8 cellular contexts compared by ENCODE assay signal in genomic region chr9:41359116-41359515, GRCh38.
DNase-seq lines count a peak whose midpoint lies in the region; ATAC-seq and TF ChIP-seq lines count a peak whose summit lies in the region.
"Not testable (repeated sequence)": the region's sequence is repeated elsewhere in the genome, so short reads cannot be mapped to it uniquely, and the experiment has no call there.

No MANE protein-coding gene starts in this region.

- CTCF ChIA-PET in AG04449 (lab: Yijun Ruan, JAX) = not testable (repeated sequence)

- H3K27me3 ChIP-seq in lower lobe of right lung (ENCODE audit: low read depth) = not testable (repeated sequence)

- intact Hi-C loops in lower lobe of right lung (cut with DNase I); sciatic nerve (cut with DNase I): not testable (repeated sequence)

- H3K9me3 ChIP-seq in lower lobe of right lung = not testable (repeated sequence)

- H3K4me3 ChIP-seq in AG04449 (ENCODE audit: low read depth, low read length) (peak overlapping the region; percentile 69), NB4 (ENCODE audit: low read depth, low read length) (peak overlapping the region; percentile 66), fibroblast of pulmonary artery (replicated peaks; ENCODE audit: low read depth, low read length) (peak overlapping the region; percentile 67), lower lobe of right lung (peak overlapping the region; percentile 65)

- not testable (repeated sequence) for TF ChIP-seq POLR2A in NB4 (IDR thresholded peaks at IDR 0.05; ENCODE audit: extremely low read depth, insufficient read length)

- not testable (repeated sequence) for H3K36me3 ChIP-seq in lower lobe of right lung

- H3K27ac ChIP-seq in lower lobe of right lung = peak overlapping the region; percentile 73

- not testable (repeated sequence) for H3K4me1 ChIP-seq in lower lobe of right lung

- POLR2A ChIA-PET in AG04449 (lab: Yijun Ruan, JAX) = not testable (repeated sequence)

- TF ChIP-seq CTCF in AG04449 (IDR thresholded peaks at IDR 0.05; ENCODE audit: insufficient read depth, low read length, missing control alignments); NB4 (IDR thresholded peaks at IDR 0.05; ENCODE audit: low read depth, low read length); fibroblast of pulmonary artery (IDR thresholded peaks at IDR 0.05; ENCODE audit: low read length, missing control alignments); lower lobe of right lung (IDR thresholded peaks at IDR 0.05): not testable (repeated sequence)

- not testable (repeated sequence) for DNase-seq in AG04449 (ENCODE audit: low read depth, low spot score)
- DNase-seq in NB4 (ENCODE audit: low read depth) = peak; percentile 42
- peak; percentile 4 for DNase-seq in T-helper 22 cell (ENCODE audit: low read depth)
- peak; percentile 14 for DNase-seq in amniotic epithelial cell (ENCODE audit: low read depth)
- peak; percentile 41 for DNase-seq in fibroblast of pulmonary artery (ENCODE audit: low read depth)
- DNase-seq in lower lobe of right lung = peak; percentile 67
- DNase-seq in sciatic nerve (ENCODE audit: low spot score) = peak; percentile 68

- ATAC-seq in GM19395 (IDR thresholded peaks at IDR 0.05; ENCODE audit: unreplicated experiment) (peak; percentile 69), lower lobe of right lung (peak in 1 of 2 donors; percentile 52), sciatic nerve (peak; percentile 75)
